Comparison of ENCODE assay signal across 8 cellular contexts in genomic region chr22:42299586-42300285, GRCh38. TPM values are rescaled to one million over a fixed set of nuclear protein-coding genes. Genes with fewer than 3 reads are reported as not detected.
DNase-seq lines count a peak whose midpoint lies in the region; ATAC-seq and TF ChIP-seq lines count a peak whose summit lies in the region.

No MANE protein-coding gene starts in this region.

- no peak for TF ChIP-seq POLR2A in vagina (IDR thresholded peaks at IDR 0.05)

- H3K9me3 ChIP-seq in right atrium auricular region (no peaks in the 10 kb centered on the region), left lung (no peaks in the 10 kb centered on the region), vagina (no peaks in the 10 kb centered on the region)

- H3K4me3 ChIP-seq in right atrium auricular region = no peak overlapping the region
- H3K4me3 ChIP-seq in left lung = peak overlapping the region in 1 of 2 donors; percentile 4
- H3K4me3 ChIP-seq in vagina = no peak overlapping the region

- TF ChIP-seq CTCF in right atrium auricular region (IDR thresholded peaks at IDR 0.05) = no peak
- no peak for TF ChIP-seq CTCF in left lung (IDR thresholded peaks at IDR 0.05)
- no peak for TF ChIP-seq CTCF in vagina (IDR thresholded peaks at IDR 0.05)

- H3K27ac ChIP-seq in right atrium auricular region (no peak overlapping the region), left lung (peak overlapping the region in 1 of 2 donors; percentile 66), vagina (peak overlapping the region; percentile 27)

- peak; percentile 20 for ATAC-seq in Right ventricle myocardium inferior
- ATAC-seq in left lung = no peak
- no peak for ATAC-seq in GM21528 (IDR thresholded peaks at IDR 0.05; ENCODE audit: low FRiP score, unreplicated experiment)
- no peak for ATAC-seq in HG03095 (IDR thresholded peaks at IDR 0.05; ENCODE audit: unreplicated experiment)
- ATAC-seq in HG03469 (IDR thresholded peaks at IDR 0.05; ENCODE audit: unreplicated experiment) = no peak

- H3K4me1 ChIP-seq in right atrium auricular region (peaks cover 0 to 25% of the 10 kb centered on the region in 2 donors), left lung (peaks cover 10 to 31% of the 10 kb centered on the region in 2 donors), vagina (peaks cover 28% of the 10 kb centered on the region)

- intact Hi-C loops in Right ventricle myocardium inferior (cut with DNase I) = no loop called here
- intact Hi-C loops in left lung (cut with DNase I) = no loop called here
- intact Hi-C loops in vagina (cut with DNase I) = loop anchor here (10.0 kb wide), 1 partner anchor 75 kb away; no protein-coding TSS in a partner anchor

- no peaks in the 10 kb centered on the region for H3K27me3 ChIP-seq in right atrium auricular region
- peaks cover 0 to 10% of the 10 kb centered on the region in 2 donors for H3K27me3 ChIP-seq in left lung
- H3K27me3 ChIP-seq in vagina = no peaks in the 10 kb centered on the region

- H3K36me3 ChIP-seq in right atrium auricular region = no peaks in the 10 kb centered on the region
- no peaks in the 10 kb centered on the region for H3K36me3 ChIP-seq in left lung
- H3K36me3 ChIP-seq in vagina = no peaks in the 10 kb centered on the region

- no peak for DNase-seq in Right ventricle myocardium inferior (ENCODE audit: missing footprints)
- no peak for DNase-seq in right atrium auricular region (ENCODE audit: low spot score)
- peak; percentile 23 for DNase-seq in activated T-cell treated with anti-CD3 and anti-CD28 coated beads for 48 hours (ENCODE audit: low read depth)
- peak; percentile 67 to 83 for DNase-seq in left lung
- DNase-seq in vagina (ENCODE audit: extremely low spot score in 2 of 2) = no peak

RNA-seq across cellular contexts. Expression of gene TCF20, which starts 29.3 kb away (rescaled TPM):
- 16.7 TPM for total RNA-seq in Right ventricle myocardium inferior
- total RNA-seq in right atrium auricular region = 10 to 100 TPM; 13.6 to 15.5 TPM
- total RNA-seq in left lung = 10 to 100 TPM; 35.0 to 41.3 TPM
- total RNA-seq in vagina = 30.4 TPM

Comparison
In these comparisons a context has a peak if more than half of its experiments do, and no peak if none do; other contexts are left out.
1. DNase-seq: peak in activated T-cell treated with anti-CD3 and anti-CD28 coated beads for 48 hours (single experiment) and left lung (2 of 2); none in Right ventricle myocardium inferior (single experiment), right atrium auricular region (single experiment) and vagina (0 of 2).